Comparison of ENCODE assay signal across 1 cellular context in genomic region chr4:108709234-108709633, GRCh38.
A peak's percentile ranks its signal among the peaks of the same experiment; 100 is the strongest.
TF ChIP-seq lines count a peak whose summit lies in the region.

No MANE protein-coding gene starts in this region.

TF ChIP-seq in K562, 482 proteins besides CTCF, POLR2A, EP300 and RAD21 (continued from another document):
- TF ChIP-seq, protein P1, sequence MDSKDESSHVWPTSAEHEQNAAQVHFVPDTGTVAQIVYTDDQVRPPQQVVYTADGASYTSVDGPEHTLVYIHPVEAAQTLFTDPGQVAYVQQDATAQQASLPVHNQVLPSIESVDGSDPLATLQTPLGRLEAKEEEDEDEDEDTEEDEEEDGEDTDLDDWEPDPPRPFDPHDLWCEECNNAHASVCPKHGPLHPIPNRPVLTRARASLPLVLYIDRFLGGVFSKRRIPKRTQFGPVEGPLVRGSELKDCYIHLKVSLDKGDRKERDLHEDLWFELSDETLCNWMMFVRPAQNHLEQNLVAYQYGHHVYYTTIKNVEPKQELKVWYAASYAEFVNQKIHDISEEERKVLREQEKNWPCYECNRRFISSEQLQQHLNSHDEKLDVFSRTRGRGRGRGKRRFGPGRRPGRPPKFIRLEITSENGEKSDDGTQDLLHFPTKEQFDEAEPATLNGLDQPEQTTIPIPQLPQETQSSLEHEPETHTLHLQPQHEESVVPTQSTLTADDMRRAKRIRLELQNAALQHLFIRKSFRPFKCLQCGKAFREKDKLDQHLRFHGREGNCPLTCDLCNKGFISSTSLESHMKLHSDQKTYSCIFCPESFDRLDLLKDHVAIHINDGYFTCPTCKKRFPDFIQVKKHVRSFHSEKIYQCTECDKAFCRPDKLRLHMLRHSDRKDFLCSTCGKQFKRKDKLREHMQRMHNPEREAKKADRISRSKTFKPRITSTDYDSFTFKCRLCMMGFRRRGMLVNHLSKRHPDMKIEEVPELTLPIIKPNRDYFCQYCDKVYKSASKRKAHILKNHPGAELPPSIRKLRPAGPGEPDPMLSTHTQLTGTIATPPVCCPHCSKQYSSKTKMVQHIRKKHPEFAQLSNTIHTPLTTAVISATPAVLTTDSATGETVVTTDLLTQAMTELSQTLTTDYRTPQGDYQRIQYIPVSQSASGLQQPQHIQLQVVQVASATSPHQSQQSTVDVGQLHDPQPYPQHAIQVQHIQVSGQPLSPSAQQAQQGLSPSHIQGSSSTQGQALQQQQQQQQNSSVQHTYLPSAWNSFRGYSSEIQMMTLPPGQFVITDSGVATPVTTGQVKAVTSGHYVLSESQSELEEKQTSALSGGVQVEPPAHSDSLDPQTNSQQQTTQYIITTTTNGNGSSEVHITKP (IDR thresholded peaks at IDR 0.05; ENCODE audit: partially characterized antibody), result peak; percentile 74
